In the genomic region with DNA sequence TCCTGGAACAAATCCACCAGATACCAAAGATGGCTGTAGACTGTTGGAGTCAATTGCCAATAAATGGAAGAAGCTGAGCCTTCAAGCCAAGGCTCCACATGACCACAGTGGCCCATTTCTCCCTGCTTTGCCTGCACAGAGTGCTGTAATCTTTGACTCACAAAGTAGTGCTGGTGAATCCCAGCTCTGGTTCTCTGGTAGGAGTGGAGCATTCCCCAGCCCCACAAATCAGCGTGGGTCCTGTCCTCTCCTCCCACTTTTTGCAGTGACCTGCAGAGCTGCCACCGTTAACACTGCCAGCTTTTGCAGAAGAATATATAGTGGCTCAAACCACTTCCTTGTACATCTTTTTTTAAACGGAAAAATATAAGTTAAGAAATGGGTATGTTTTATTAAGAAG, we compare ENCODE assay signal across 21 cellular contexts.
DNase-seq lines count a peak whose midpoint lies in the region; ATAC-seq and TF ChIP-seq lines count a peak whose summit lies in the region.
"Had no signal": no experiment of that assay in that cellular context is flagged by ENCODE, and none has a peak within 500 bp of the region (broad histone marks: within the 10 kb centered on the region; RNA-seq: fewer than 3 reads in every experiment).

No MANE protein-coding gene starts in this region.

- peaks cover 0 to 2% of the 10 kb centered on the region in 2 donors for H3K4me1 ChIP-seq in neuronal stem cell (ENCODE audit: control insufficient read depth in 2 of 2, insufficient read depth in 1 of 2, low read depth in 1 of 2, low read length in 2 of 2)
- H3K4me1 ChIP-seq in esophagus muscularis mucosa: peaks cover 0 to 5% (median 2%) of the 10 kb centered on the region in 4 donors
- H3K4me1 ChIP-seq: sigmoid colon had no signal

- H3K9me3 Mint-ChIP-seq in WTC11: no peaks in the 10 kb centered on the region
- H3K9me3 Mint-ChIP-seq: CD4-positive, alpha-beta memory T cell had no signal

- no CpG with 5 or more reads among the region's 3 CpGs for WGBS in neuronal stem cell (ENCODE audit: extremely low coverage in 2 of 2, insufficient read length in 2 of 2, insufficient replicate concordance in 1 of 2), 2 donors
- 57% methylated on average over 3 of the region's 3 CpGs for WGBS in esophagus muscularis mucosa

- POLR2A ChIA-PET in HEK293T (lab: Yijun Ruan, JAX): no interaction called here
- POLR2A ChIA-PET in WTC11 (lab: Charles Lee): interaction anchor here (0.6 kb wide), 1 partner anchor 1652 kb away, joined by 3 read pairs; no protein-coding TSS in a partner anchor

- H3K27me3 Mint-ChIP-seq in WTC11 (ENCODE audit: low read depth): no peaks in the 10 kb centered on the region
- H3K27me3 Mint-ChIP-seq: activated CD4-positive, alpha-beta T cell treated with anti-CD3 and anti-CD28 coated beads, Interleukin-2, amount 10 ng/mL, durations not matched to agents 24 days and 14 days; CD4-positive, alpha-beta memory T cell; naive thymus-derived CD4-positive, alpha-beta T cell had no signal

- H3K9me3 ChIP-seq in neuronal stem cell (replicated peaks in 1 of 2; ENCODE audit: control insufficient read depth in 2 of 2, insufficient read depth in 1 of 2, low read depth in 1 of 2, low read length in 2 of 2) (peaks cover 0 to 2% of the 10 kb centered on the region in 2 donors), esophagus muscularis mucosa (no peaks in the 10 kb centered on the region)
- H3K9me3 ChIP-seq: sigmoid colon had no signal

- H3K14ac ChIP-seq in neuronal stem cell (ENCODE audit: low read length): no peak overlapping the region

- no peak overlapping the region for H2BK5ac ChIP-seq in neuronal stem cell (ENCODE audit: low read length)

- H3K4me1 Mint-ChIP-seq in WTC11: no peaks in the 10 kb centered on the region
- H3K4me1 Mint-ChIP-seq: activated CD4-positive, alpha-beta T cell treated with anti-CD3 and anti-CD28 coated beads, Interleukin-2, amount 10 ng/mL, durations not matched to agents 24 days and 14 days had no signal

- no peak overlapping the region for H2BK12ac ChIP-seq in neuronal stem cell (ENCODE audit: low read length)

- H3K27ac Mint-ChIP-seq in WTC11: no peak overlapping the region
- H3K27ac Mint-ChIP-seq: activated CD4-positive, alpha-beta T cell treated with anti-CD3 and anti-CD28 coated beads, Interleukin-2, amount 10 ng/mL, durations not matched to agents 24 days and 14 days had no signal

- no peak for TF ChIP-seq POLR2A in esophagus muscularis mucosa (IDR thresholded peaks at IDR 0.05; ENCODE audit: low read depth)

- H3K79me1 ChIP-seq in neuronal stem cell (ENCODE audit: low read depth, low read length): no peaks in the 10 kb centered on the region

- no peak for TF ChIP-seq CTCF in brain microvascular endothelial cell (IDR thresholded peaks at IDR 0.05; ENCODE audit: low read depth, low read length, missing control alignments)
- no peak for TF ChIP-seq CTCF in esophagus muscularis mucosa (IDR thresholded peaks at IDR 0.05)
- no peak for TF ChIP-seq CTCF in WTC11 (IDR thresholded peaks at IDR 0.05)

- H3K27me3 ChIP-seq in brain microvascular endothelial cell (replicated peaks) (no peaks in the 10 kb centered on the region), neuronal stem cell (ENCODE audit: control insufficient read depth in 3 of 3, insufficient read depth in 3 of 3, low read depth in 1 of 3, low read length in 3 of 3) (no peaks in the 10 kb centered on the region), esophagus muscularis mucosa (no peaks in the 10 kb centered on the region)
- H3K27me3 ChIP-seq: sigmoid colon had no signal

- in situ Hi-C loops in brain microvascular endothelial cell (cut with HindIII; ENCODE audit: low pct_ligation_motif_present, low sequenced_read_pairs): no loop called here

- no peaks in the 10 kb centered on the region for H3K36me3 ChIP-seq in brain microvascular endothelial cell (replicated peaks)
- peaks cover 0 to 45% of the 10 kb centered on the region in 2 donors for H3K36me3 ChIP-seq in neuronal stem cell (replicated peaks in 1 of 2; ENCODE audit: control insufficient read depth in 2 of 2, insufficient read depth in 2 of 2, low read length in 2 of 2)
- peaks cover 0 to 28% (median 12%) of the 10 kb centered on the region in 4 donors for H3K36me3 ChIP-seq in esophagus muscularis mucosa

- peak overlapping the region; percentile 8 for H3K18ac ChIP-seq in neuronal stem cell (ENCODE audit: low read length)

- H3K4ac ChIP-seq in neuronal stem cell (ENCODE audit: low read length): no peak overlapping the region

- no peak overlapping the region for H4K8ac ChIP-seq in neuronal stem cell (ENCODE audit: low read depth, low read length)

- no peak overlapping the region for H3K9ac ChIP-seq in neuronal stem cell (ENCODE audit: low read depth, low read length, poor library complexity)

- no peak overlapping the region for H2BK120ac ChIP-seq in neuronal stem cell (ENCODE audit: low read depth, low read length)

- H2AFZ ChIP-seq in neuronal stem cell (ENCODE audit: low read length): no peak overlapping the region

- H3K23ac ChIP-seq in neuronal stem cell (ENCODE audit: low read depth, low read length, poor library complexity): no peak overlapping the region

- H2BK15ac ChIP-seq in neuronal stem cell (ENCODE audit: low read length): no peak overlapping the region

- H3K4me3 ChIP-seq in brain microvascular endothelial cell (ENCODE audit: low read depth, low read length) (no peak overlapping the region), neuronal stem cell (ENCODE audit: low read length in 2 of 2) (no peak overlapping the region), esophagus muscularis mucosa (no peak overlapping the region)
- H3K4me3 ChIP-seq: sigmoid colon had no signal

- TF ChIP-seq EP300 in esophagus muscularis mucosa (IDR thresholded peaks at IDR 0.05): no peak

- H3K27ac ChIP-seq in brain microvascular endothelial cell (peak overlapping the region; percentile 77), neuronal stem cell (replicated peaks; ENCODE audit: low read length) (no peak overlapping the region), esophagus muscularis mucosa (replicated peaks in 1 of 4) (peak overlapping the region in 1 of 4 donors; percentile 14)
- H3K27ac ChIP-seq: sigmoid colon had no signal

- no peak for ATAC-seq in HG03139 (IDR thresholded peaks at IDR 0.05; ENCODE audit: unreplicated experiment)
- no peak; the same call in 1 of the 2 replicates for ATAC-seq in WTC11
- ATAC-seq: naive thymus-derived CD4-positive, alpha-beta T cell had no signal

- intact Hi-C loops in esophagus muscularis mucosa (cut with DNase I): no loop called here

- CTCF ChIA-PET in HEK293T (lab: Yijun Ruan, JAX): no interaction called here
- CTCF ChIA-PET in WTC11 (lab: Charles Lee): interaction anchor here (0.8 to 2.4 kb wide), 4 partner anchors 64 to 463 kb away, joined by 3 to 9 read pairs (median 3); no protein-coding TSS in a partner anchor

- peaks cover 4% of the 10 kb centered on the region; the same call in 1 of the 2 replicates for H3K36me3 Mint-ChIP-seq in WTC11

- H3K4me3 Mint-ChIP-seq in WTC11: no peak overlapping the region
- H3K4me3 Mint-ChIP-seq: activated CD4-positive, alpha-beta T cell treated with anti-CD3 and anti-CD28 coated beads, Interleukin-2, amount 10 ng/mL, durations not matched to agents 24 days and 14 days; naive thymus-derived CD4-positive, alpha-beta T cell had no signal

- DNase-seq in AG08396 (ENCODE audit: low spot score) (peak; percentile 26), HEK293T (ENCODE audit: extremely low spot score) (peak; percentile 22), brain microvascular endothelial cell (peak; percentile 37), neuronal stem cell (ENCODE audit: low spot score) (no peak), HuH-7 (ENCODE audit: low spot score) (no peak), esophagus muscularis mucosa (ENCODE audit: extremely low spot score) (no peak), WTC11 (ENCODE audit: low spot score) (no peak)
- DNase-seq: activated CD4-positive, alpha-beta T cell treated with anti-CD3 and anti-CD28 coated beads, Interleukin-2, amount 10 ng/mL, durations not matched to agents 24 days and 14 days; activated naive CD4-positive, alpha-beta T cell; CD4-positive, alpha-beta memory T cell; central memory CD4-positive, alpha-beta T cell; DMS79; erythroblast; H7; naive thymus-derived CD4-positive, alpha-beta T cell; NCI-H1436; NCI-H2171; NCI-H526; sigmoid colon; SW 1271 had no signal

- no peak overlapping the region for H4K91ac ChIP-seq in neuronal stem cell (ENCODE audit: low read depth, low read length, poor library complexity)

- H3K4me2 ChIP-seq in neuronal stem cell (ENCODE audit: insufficient read depth, low read length, poor library complexity, severe bottlenecking): no peak overlapping the region

- H2AK5ac ChIP-seq in neuronal stem cell (ENCODE audit: low read depth, low read length): no peak overlapping the region

TF ChIP-seq in HEK293T, 16 proteins besides CTCF, POLR2A, EP300 and RAD21:
- TF ChIP-seq CTBP1 (IDR thresholded peaks at IDR 0.05; ENCODE audit: borderline replicate concordance) (no peak), LEF1 (IDR thresholded peaks at IDR 0.05; ENCODE audit: borderline replicate concordance) (no peak), FOXA1 (IDR thresholded peaks at IDR 0.05) (no peak), ZNF384 (IDR thresholded peaks at IDR 0.05) (no peak)

TF ChIP-seq in WTC11, 78 proteins besides CTCF, POLR2A, EP300 and RAD21 (continues in another document):
- TF ChIP-seq, protein P1, sequence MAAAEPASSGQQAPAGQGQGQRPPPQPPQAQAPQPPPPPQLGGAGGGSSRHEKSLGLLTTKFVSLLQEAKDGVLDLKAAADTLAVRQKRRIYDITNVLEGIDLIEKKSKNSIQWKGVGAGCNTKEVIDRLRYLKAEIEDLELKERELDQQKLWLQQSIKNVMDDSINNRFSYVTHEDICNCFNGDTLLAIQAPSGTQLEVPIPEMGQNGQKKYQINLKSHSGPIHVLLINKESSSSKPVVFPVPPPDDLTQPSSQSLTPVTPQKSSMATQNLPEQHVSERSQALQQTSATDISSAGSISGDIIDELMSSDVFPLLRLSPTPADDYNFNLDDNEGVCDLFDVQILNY (CRISPR knock-in tag; IDR thresholded peaks at IDR 0.05): no peak
- no peak for TF ChIP-seq NFE2L1 (CRISPR knock-in tag; IDR thresholded peaks at IDR 0.05)
- no peak for TF ChIP-seq ZBTB21 (CRISPR knock-in tag; IDR thresholded peaks at IDR 0.05; ENCODE audit: borderline replicate concordance)
- no peak for TF ChIP-seq NR3C1 (CRISPR knock-in tag; conservative IDR thresholded peaks at IDR 0.05; ENCODE audit: low read depth)

Comparison
In these comparisons a context has a peak if more than half of its experiments do, and no peak if none do; other contexts are left out.
1. DNase-seq: peak in AG08396 (single experiment), HEK293T (single experiment) and brain microvascular endothelial cell (single experiment); none in neuronal stem cell (single experiment), HuH-7 (single experiment), esophagus muscularis mucosa (single experiment) and WTC11 (single experiment).